ENCODE assay signal across 1 cellular context in genomic region chr17:72465191-72466024, GRCh38.
TF ChIP-seq lines count a peak whose summit lies in the region.

No MANE protein-coding gene starts in this region.

TF ChIP-seq in GM12878, 131 proteins besides CTCF, POLR2A, EP300 and RAD21 (continued from another document and continues in another):
- TF ChIP-seq NKRF (conservative IDR thresholded peaks at IDR 0.05) (no peak), HDAC6 (IDR thresholded peaks at IDR 0.05; ENCODE audit: unreplicated experiment) (no peak), NR2C2 (IDR thresholded peaks at IDR 0.05; ENCODE audit: borderline replicate concordance, control insufficient read depth, insufficient read length, low read depth) (no peak), ZNF207 (IDR thresholded peaks at IDR 0.05; ENCODE audit: borderline replicate concordance) (no peak; the same call in 1 of the 2 replicates), CBX3 (IDR thresholded peaks at IDR 0.05; ENCODE audit: borderline replicate concordance, low read depth) (no peak), YY1 (IDR thresholded peaks at IDR 0.05; ENCODE audit: low read depth, low read length) (peak; percentile 39; the same call in 1 of the 2 replicates), KLF5 (IDR thresholded peaks at IDR 0.05; ENCODE audit: partially characterized antibody) (no peak), ATF2 (IDR thresholded peaks at IDR 0.05; ENCODE audit: low read length) (peak; percentile 99), BHLHE40 (IDR thresholded peaks at IDR 0.05; ENCODE audit: borderline replicate concordance in 1 of 2, low read depth in 2 of 2, low read length in 1 of 2) (peak; percentile 71 to 82; a peak in 3 of 4 replicates), KAT2A (conservative IDR thresholded peaks at IDR 0.05; ENCODE audit: control insufficient read depth, low read depth, low read length) (no peak), SRF (IDR thresholded peaks at IDR 0.05; ENCODE audit: low read depth in 2 of 2, low read length in 2 of 2) (no peak), JUNB (IDR thresholded peaks at IDR 0.05) (peak; percentile 66), IRF3 (IDR thresholded peaks at IDR 0.05) (no peak), IKZF2 (IDR thresholded peaks at IDR 0.05) (peak; percentile 87 to 89), CBX5 (IDR thresholded peaks at IDR 0.05; ENCODE audit: low read depth) (no peak), CUX1 (IDR thresholded peaks at IDR 0.05; ENCODE audit: insufficient replicate concordance, low read depth, low read length) (peak; percentile 100), SIX5 (IDR thresholded peaks at IDR 0.05; ENCODE audit: low read depth, low read length, severe bottlenecking) (no peak), NBN (IDR thresholded peaks at IDR 0.05) (peak; percentile 92), MAX (IDR thresholded peaks at IDR 0.05; ENCODE audit: low read depth, low read length) (no peak), E4F1 (IDR thresholded peaks at IDR 0.05; ENCODE audit: borderline replicate concordance, partially characterized antibody) (peak; percentile 5), PBX3 (IDR thresholded peaks at IDR 0.05; ENCODE audit: insufficient replicate concordance, low read depth, low read length) (peak; percentile 49), CBFB (IDR thresholded peaks at IDR 0.05; ENCODE audit: low read depth) (no peak), ASH2L (IDR thresholded peaks at IDR 0.05; ENCODE audit: borderline replicate concordance, low read depth) (no peak), SP1 (IDR thresholded peaks at IDR 0.05; ENCODE audit: low read depth, low read length) (peak; percentile 80), ZNF622 (IDR thresholded peaks at IDR 0.05) (no peak), NFIC (IDR thresholded peaks at IDR 0.05; ENCODE audit: low read depth, low read length) (0 out of 2 replicates have a peak, but pooled peaks have one; percentile 41), SMARCA5 (IDR thresholded peaks at IDR 0.05) (no peak), PKNOX1 (IDR thresholded peaks at IDR 0.05) (peak; percentile 72), ZBTB11 (CRISPR knock-in tag; IDR thresholded peaks at IDR 0.05) (no peak), ZBTB40 (IDR thresholded peaks at IDR 0.05; ENCODE audit: borderline replicate concordance) (no peak; the same call in 1 of the 2 replicates)
